ENCODE assay signal across 8 cellular contexts in the genomic region with DNA sequence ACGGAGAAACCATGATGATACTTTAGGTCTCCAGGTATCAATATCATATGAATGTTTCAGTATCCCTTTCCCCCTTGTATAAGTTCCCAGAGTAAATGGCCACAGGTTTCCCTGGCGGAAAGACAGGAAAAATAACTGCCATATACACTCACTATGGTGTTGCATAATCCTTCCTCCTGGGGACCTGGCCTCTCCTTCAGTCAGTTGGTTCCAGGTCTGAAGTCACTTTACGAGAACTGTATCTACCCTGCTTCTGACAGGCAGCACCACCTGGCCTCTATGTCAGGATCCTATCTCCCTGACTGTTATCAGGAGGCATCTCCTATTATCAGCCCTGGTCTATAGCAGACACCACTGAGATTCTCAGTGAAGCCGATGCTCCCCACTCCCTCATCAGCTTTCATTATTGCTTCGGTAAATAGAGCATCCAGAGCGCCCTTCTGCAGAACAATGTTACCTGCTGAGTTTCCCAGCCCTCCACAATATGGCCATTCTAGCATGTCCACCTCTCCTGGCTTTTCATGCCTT.
"Had no signal": no experiment of that assay in that cellular context is flagged by ENCODE, and none has a peak within 500 bp of the region (broad histone marks: within the 10 kb centered on the region; RNA-seq: fewer than 3 reads in every experiment).

No MANE protein-coding gene starts in this region.

- H3K27me3 Mint-ChIP-seq: activated CD8-positive, alpha-beta memory T cell treated with anti-CD3 and anti-CD28 coated beads, Interleukin-2, amount 10 ng/mL, durations not matched to agents 7 days and 5 days; activated naive CD4-positive, alpha-beta T cell treated with anti-CD3 and anti-CD28 coated beads, Interleukin-2, amount 50 U/mL, for 24 hours; activated T-cell treated with anti-CD3 and anti-CD28 coated beads, Interleukin-2, amount 50 U/mL, for 24 hours; T-helper 17 cell had no signal

- DNase-seq: NCI-H1436 treated with DMSO at 0.1 percent for 48 hours, SIG-M5 had no signal

- H3K36me3 Mint-ChIP-seq: activated naive CD4-positive, alpha-beta T cell treated with anti-CD3 and anti-CD28 coated beads, Interleukin-2, amount 50 U/mL, for 24 hours; WTC11 had no signal

- H3K27ac Mint-ChIP-seq: activated CD8-positive, alpha-beta memory T cell treated with anti-CD3 and anti-CD28 coated beads, Interleukin-2, amount 10 ng/mL, durations not matched to agents 7 days and 5 days; activated naive CD4-positive, alpha-beta T cell treated with anti-CD3 and anti-CD28 coated beads, Interleukin-2, amount 50 U/mL, for 24 hours; activated T-cell treated with anti-CD3 and anti-CD28 coated beads, Interleukin-2, amount 50 U/mL, for 24 hours; activated T-helper 1 cell treated with anti-CD3 and anti-CD28 coated beads, Interleukin-12 subunit alpha, Interleukin-12 subunit beta, Interleukin-2, Interleukin-4 antibody, amounts not matched to agents 30 ng/mL and 10 ng/mL and 1 ng/mL, durations not matched to agents 14 hours and 24 hours and 36 hours; T-helper 17 cell; WTC11 had no signal

- H3K9me3 Mint-ChIP-seq: activated naive CD4-positive, alpha-beta T cell treated with anti-CD3 and anti-CD28 coated beads, Interleukin-2, amount 50 U/mL, for 24 hours; activated T-cell treated with anti-CD3 and anti-CD28 coated beads, Interleukin-2, amount 50 U/mL, for 24 hours; activated T-helper 1 cell treated with anti-CD3 and anti-CD28 coated beads, Interleukin-12 subunit alpha, Interleukin-12 subunit beta, Interleukin-2, Interleukin-4 antibody, amounts not matched to agents 30 ng/mL and 10 ng/mL and 1 ng/mL, durations not matched to agents 14 hours and 24 hours and 36 hours; WTC11 had no signal

- H3K4me3 Mint-ChIP-seq: activated CD8-positive, alpha-beta memory T cell treated with anti-CD3 and anti-CD28 coated beads, Interleukin-2, amount 10 ng/mL, durations not matched to agents 7 days and 5 days; activated naive CD4-positive, alpha-beta T cell treated with anti-CD3 and anti-CD28 coated beads, Interleukin-2, amount 50 U/mL, for 24 hours; activated T-cell treated with anti-CD3 and anti-CD28 coated beads, Interleukin-2, amount 50 U/mL, for 24 hours; activated T-helper 1 cell treated with anti-CD3 and anti-CD28 coated beads, Interleukin-12 subunit alpha, Interleukin-12 subunit beta, Interleukin-2, Interleukin-4 antibody, amounts not matched to agents 30 ng/mL and 10 ng/mL and 1 ng/mL, durations not matched to agents 14 hours and 24 hours and 36 hours; T-helper 17 cell; WTC11 had no signal
